8 cellular contexts compared by ENCODE assay signal in genomic region chr18:31206787-31207381, GRCh38. TPM values are rescaled to one million over a fixed set of nuclear protein-coding genes. Genes with fewer than 3 reads are reported as not detected.
DNase-seq lines count a peak whose midpoint lies in the region; ATAC-seq, FAIRE-seq and TF ChIP-seq lines count a peak whose summit lies in the region.
"Had no signal": no experiment of that assay in that cellular context is flagged by ENCODE, and none has a peak within 500 bp of the region (broad histone marks: within the 10 kb centered on the region; RNA-seq: fewer than 3 reads in every experiment).

No MANE protein-coding gene starts in this region.

- ATAC-seq in GM18868 (IDR thresholded peaks at IDR 0.05; ENCODE audit: unreplicated experiment): peak; percentile 96
- peak; percentile 96 for ATAC-seq in HG02798 (IDR thresholded peaks at IDR 0.05; ENCODE audit: poor library complexity, unreplicated experiment)

- FAIRE-seq in bronchial epithelial cell (lab: Jason Lieb, UNC): peak; percentile 97

- no peaks in the 10 kb centered on the region for H3K27me3 ChIP-seq in bronchial epithelial cell (ENCODE audit: control insufficient read depth, insufficient read depth, low read length)

- peak overlapping the region; percentile 13 for H3K4me3 ChIP-seq in bronchial epithelial cell (ENCODE audit: low read depth, low read length)

- peak; percentile 5 for DNase-seq in NCI-H2029 (lab: John Stamatoyannopoulos, UW)
- peak; percentile 96 for DNase-seq in bronchial epithelial cell (ENCODE audit: low read depth)
- DNase-seq in mucosa of gallbladder (ENCODE audit: low spot score): peak; percentile 86
- no peak for DNase-seq in amygdala (lab: John Stamatoyannopoulos, UW)
- DNase-seq in globus pallidus (ENCODE audit: low spot score): no peak
- DNase-seq: natural killer cell had no signal

- TF ChIP-seq CTCF in bronchial epithelial cell (IDR thresholded peaks at IDR 0.05; ENCODE audit: insufficient read depth, low read length, severe bottlenecking): peak; percentile 18

- no peaks in the 10 kb centered on the region for H3K36me3 ChIP-seq in bronchial epithelial cell (ENCODE audit: control insufficient read depth, insufficient read depth, low read length)

RNA-seq across cellular contexts. Expression of gene DSC1, which starts 44.2 kb away (rescaled TPM):
- total RNA-seq in bronchial epithelial cell (0.38 TPM in 1 of 2 replicates, not detected in the other), mucosa of gallbladder (not detected)

Comparison
In these comparisons a context has a peak if more than half of its experiments do, and no peak if none do; other contexts are left out.
1. DNase-seq: peak in NCI-H2029 (single experiment), bronchial epithelial cell (single experiment) and mucosa of gallbladder (single experiment); none in amygdala (0 of 56) and globus pallidus (single experiment).